Comparison of ENCODE assay signal across 31 cellular contexts in genomic region chr7:120431016-120431415, GRCh38.
DNase-seq lines count a peak whose midpoint lies in the region; ATAC-seq and TF ChIP-seq lines count a peak whose summit lies in the region.
"Had no signal": no experiment of that assay in that cellular context is flagged by ENCODE, and none has a peak within 500 bp of the region (broad histone marks: within the 10 kb centered on the region; RNA-seq: fewer than 3 reads in every experiment).

No MANE protein-coding gene starts in this region.

- H3K4me1 ChIP-seq in MM.1S (ENCODE audit: low read length) = no peaks in the 10 kb centered on the region
- no peaks in the 10 kb centered on the region for H3K4me1 ChIP-seq in right atrium auricular region
- H3K4me1 ChIP-seq: ascending aorta, BE2C, pancreas, Peyer's patch, transverse colon had no signal

- no peak for DNase-seq in OCI-M2 (lab: John Stamatoyannopoulos, UW; ENCODE audit: unreplicated experiment)
- no peak for DNase-seq in MM.1S
- DNase-seq in right atrium auricular region (ENCODE audit: low spot score) = no peak
- no peak for DNase-seq in amygdala (lab: John Stamatoyannopoulos, UW)
- DNase-seq: activated CD4-positive, alpha-beta T cell treated with anti-CD3 and anti-CD28 coated beads, Interleukin-2, amount 10 ng/mL, durations not matched to agents 24 days and 14 days; activated effector memory CD4-positive, alpha-beta T cell treated with anti-CD3 and anti-CD28 coated beads, Interleukin-2, amount 50 U/mL, for 16 hours; activated naive CD8-positive, alpha-beta T cell treated with anti-CD3 and anti-CD28 coated beads for 36 hours; activated T-cell treated with anti-CD3 and anti-CD28 coated beads, Interleukin-2, amount 50 U/mL, for 1 hour; BE2C; DMS153; HCEC 1CT; IMR-90; left colon; NCI-H1092 treated with DMSO at 0.1 percent for 48 hours; NCI-H187 treated with DMSO at 0.1 percent for 48 hours; NCI-H524 treated with DMSO at 0.1 percent for 48 hours; nephron progenitor cell; pancreas; Peyer's patch; retina; SHP77 treated with DMSO at 0.1 percent for 48 hours; T-helper 9 cell; transverse colon; WERI-Rb-1 had no signal

- no peaks in the 10 kb centered on the region for H3K27me3 ChIP-seq in MM.1S (replicated peaks; ENCODE audit: insufficient read depth, low read length)
- no peaks in the 10 kb centered on the region for H3K27me3 ChIP-seq in right atrium auricular region
- H3K27me3 ChIP-seq: ascending aorta, BE2C, hepatocyte, pancreas, Peyer's patch, transverse colon had no signal

- H3F3A ChIP-seq in MM.1S (ENCODE audit: insufficient read depth, low read length) = no peaks in the 10 kb centered on the region

- H3K27ac ChIP-seq in MM.1S (ENCODE audit: low read length) (no peak overlapping the region), right atrium auricular region (no peak overlapping the region)
- H3K27ac ChIP-seq: ascending aorta, coronary artery, hepatocyte, pancreas, Peyer's patch, transverse colon, WERI-Rb-1 had no signal

- TF ChIP-seq CTCF in MM.1S (IDR thresholded peaks at IDR 0.05; ENCODE audit: low read length) (no peak), right atrium auricular region (IDR thresholded peaks at IDR 0.05) (no peak)

- H3K9me2 ChIP-seq in MM.1S (replicated peaks; ENCODE audit: insufficient read depth, low read length) = no peaks in the 10 kb centered on the region

- no peaks in the 10 kb centered on the region for H4K20me1 ChIP-seq in MM.1S (ENCODE audit: insufficient read depth, low read length)

- ATAC-seq in GM18520 (IDR thresholded peaks at IDR 0.05; ENCODE audit: unreplicated experiment) = peak; percentile 57
- ATAC-seq in GM21360 (IDR thresholded peaks at IDR 0.05; ENCODE audit: unreplicated experiment) = peak; percentile 42
- peak; percentile 68 for ATAC-seq in HG02884 (IDR thresholded peaks at IDR 0.05; ENCODE audit: unreplicated experiment)
- ATAC-seq in HG03558 (IDR thresholded peaks at IDR 0.05; ENCODE audit: extremely low read depth, unreplicated experiment) = peak; percentile 46
- ATAC-seq: left colon, pancreas had no signal

- H2AFZ ChIP-seq in MM.1S (ENCODE audit: low read length) = no peak overlapping the region
- H2AFZ ChIP-seq: hepatocyte had no signal

- no peaks in the 10 kb centered on the region for H3K36me3 ChIP-seq in MM.1S (replicated peaks; ENCODE audit: insufficient read depth, low read length)
- no peaks in the 10 kb centered on the region for H3K36me3 ChIP-seq in right atrium auricular region
- H3K36me3 ChIP-seq: ascending aorta, BE2C, pancreas, Peyer's patch, transverse colon, WERI-Rb-1 had no signal

- H3K4me3 ChIP-seq in MM.1S (ENCODE audit: low read length) (no peak overlapping the region), right atrium auricular region (no peak overlapping the region)
- H3K4me3 ChIP-seq: ascending aorta, coronary artery, hepatocyte, pancreas, Peyer's patch, transverse colon had no signal

- H3K9me3 ChIP-seq in MM.1S (replicated peaks; ENCODE audit: insufficient read depth, low read length) (no peaks in the 10 kb centered on the region), right atrium auricular region (no peaks in the 10 kb centered on the region)
- H3K9me3 ChIP-seq: ascending aorta, BE2C, pancreas, Peyer's patch, transverse colon had no signal

- H3K9ac ChIP-seq in MM.1S (ENCODE audit: low read length) = no peak overlapping the region

- no peaks in the 10 kb centered on the region for H3K79me2 ChIP-seq in MM.1S (ENCODE audit: low read length)
- H3K79me2 ChIP-seq: hepatocyte had no signal

- H3K4me2 ChIP-seq in MM.1S (ENCODE audit: low read depth, low read length) = no peak overlapping the region
- H3K4me2 ChIP-seq: hepatocyte had no signal
